8 cellular contexts compared by ENCODE assay signal in the genomic region with DNA sequence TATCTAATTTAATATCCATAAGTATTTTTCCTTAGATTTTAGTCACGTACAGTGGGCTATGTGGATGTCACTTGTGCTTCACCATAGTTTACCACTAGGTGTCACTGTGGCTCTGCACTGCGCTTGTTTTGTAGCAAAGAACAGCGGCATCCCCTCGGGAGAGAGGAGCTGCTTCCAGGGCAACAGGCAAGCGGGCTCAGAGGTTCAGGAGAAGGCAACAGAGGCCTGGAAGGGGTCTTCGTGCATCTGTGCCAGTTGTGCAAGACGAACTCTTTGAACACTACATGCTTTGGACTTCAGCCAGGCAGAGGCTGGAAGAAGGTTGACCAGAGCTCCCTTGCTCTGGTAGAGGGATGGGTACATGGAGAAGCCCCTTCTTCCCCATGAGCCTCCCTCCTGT. TPM values are rescaled to one million over a fixed set of nuclear protein-coding genes. Genes with fewer than 3 reads are reported as not detected.
DNase-seq lines count a peak whose midpoint lies in the region; ATAC-seq and TF ChIP-seq lines count a peak whose summit lies in the region.

No MANE protein-coding gene starts in this region.

- H3K9me3 Mint-ChIP-seq in activated T-helper 17 cell treated with anti-CD3 and anti-CD28 coated beads, Interleukin-2, amount 50 U/mL, for 72 hours: no peaks in the 10 kb centered on the region
- H3K9me3 Mint-ChIP-seq in type B pancreatic cell: no peaks in the 10 kb centered on the region

- no peaks in the 10 kb centered on the region for H3K79me2 ChIP-seq in osteoblast (ENCODE audit: insufficient read depth, low read length)

- ATAC-seq in activated T-helper 17 cell treated with anti-CD3 and anti-CD28 coated beads, Interleukin-2, amount 50 U/mL, for 72 hours (replicated peaks): peak; percentile 82

- DNase-seq in activated gamma-delta T cell treated with Interleukin-2 at 50 U/mL for 16 hours: peak; percentile 67
- no peak for DNase-seq in activated gamma-delta T cell (lab: John Stamatoyannopoulos, UW)
- peak; percentile 70 for DNase-seq in M059J (ENCODE audit: low read depth)
- peak; percentile 26 for DNase-seq in SIG-M5 (lab: John Stamatoyannopoulos, UW)
- peak; percentile 73 to 92 for DNase-seq in foreskin fibroblast
- DNase-seq in osteoblast (ENCODE audit: insufficient read length, low spot score, missing footprints): peak; percentile 96
- no peak for DNase-seq in type B pancreatic cell (ENCODE audit: extremely low spot score, unreplicated experiment)

- peaks cover 10% of the 10 kb centered on the region for H3K4me1 Mint-ChIP-seq in activated T-helper 17 cell treated with anti-CD3 and anti-CD28 coated beads, Interleukin-2, amount 50 U/mL, for 72 hours
- H3K4me1 Mint-ChIP-seq in type B pancreatic cell (ENCODE audit: unreplicated experiment): peaks cover 10% of the 10 kb centered on the region

- no peak overlapping the region for H3K27ac Mint-ChIP-seq in activated T-helper 17 cell treated with anti-CD3 and anti-CD28 coated beads, Interleukin-2, amount 50 U/mL, for 72 hours
- H3K27ac Mint-ChIP-seq in type B pancreatic cell: peak overlapping the region; percentile 64

- TF ChIP-seq CTCF in foreskin fibroblast (IDR thresholded peaks at IDR 0.05; ENCODE audit: low read depth, low read length): peak; percentile 86
- TF ChIP-seq CTCF in osteoblast (IDR thresholded peaks at IDR 0.05; ENCODE audit: extremely low read depth, low read depth, low read length): peak; percentile 98
- TF ChIP-seq CTCF in type B pancreatic cell (conservative IDR thresholded peaks at IDR 0.05): peak; percentile 99

- H2AFZ ChIP-seq in osteoblast (ENCODE audit: low read length): no peak overlapping the region

- peaks cover 16% of the 10 kb centered on the region for H4K20me1 ChIP-seq in osteoblast (ENCODE audit: insufficient read depth, low read length)

- no peak overlapping the region for H3K4me3 Mint-ChIP-seq in activated T-helper 17 cell treated with anti-CD3 and anti-CD28 coated beads, Interleukin-2, amount 50 U/mL, for 72 hours
- no peak overlapping the region for H3K4me3 Mint-ChIP-seq in type B pancreatic cell

- H3K4me3 ChIP-seq in foreskin fibroblast (ENCODE audit: low read depth in 1 of 2, low read length in 2 of 2) (no peak overlapping the region), osteoblast (ENCODE audit: insufficient read depth, low read length) (no peak overlapping the region)

- peaks cover 27% of the 10 kb centered on the region for H3K36me3 ChIP-seq in osteoblast (ENCODE audit: insufficient read depth, low read length)

- peaks cover 3% of the 10 kb centered on the region for H3K4me1 ChIP-seq in osteoblast (ENCODE audit: insufficient read depth, low read length)

- no peak overlapping the region for H3K27ac ChIP-seq in osteoblast (ENCODE audit: low read depth, low read length)

- H3K27me3 Mint-ChIP-seq in activated T-helper 17 cell treated with anti-CD3 and anti-CD28 coated beads, Interleukin-2, amount 50 U/mL, for 72 hours: no peaks in the 10 kb centered on the region
- H3K27me3 Mint-ChIP-seq in type B pancreatic cell: no peaks in the 10 kb centered on the region

- peaks cover 2% of the 10 kb centered on the region for H3K36me3 Mint-ChIP-seq in activated T-helper 17 cell treated with anti-CD3 and anti-CD28 coated beads, Interleukin-2, amount 50 U/mL, for 72 hours (ENCODE audit: low read depth)
- H3K36me3 Mint-ChIP-seq in type B pancreatic cell: peaks cover 5% of the 10 kb centered on the region

- no peaks in the 10 kb centered on the region for H3K9me3 ChIP-seq in osteoblast (ENCODE audit: low read depth, low read length)

- H3K4me2 ChIP-seq in osteoblast (ENCODE audit: insufficient read depth, low read length): no peak overlapping the region

- no peaks in the 10 kb centered on the region for H3K27me3 ChIP-seq in osteoblast (ENCODE audit: insufficient read depth, low read length)

RNA-seq across cellular contexts. Expression of a gene that starts 20.6 kb away (rescaled TPM):
- 34.2 and 36.1 TPM in 2 replicates for total RNA-seq in M059J (2014; rRNA removed; shearing (Covaris generic))
- 10 to 100 TPM in 1 of 2 donors, 1 to 10 TPM in 1; 6.7 to 10.8 TPM for total RNA-seq in activated T-helper 17 cell treated with anti-CD3 and anti-CD28 coated beads, Interleukin-2, amount 50 U/mL, for 72 hours
- 32.2 and 33.6 TPM in 2 replicates for total RNA-seq in osteoblast
- total RNA-seq in type B pancreatic cell (ENCODE audit: low replicate concordance): 34.5 and 85.1 TPM in 2 replicates

RNA-seq across cellular contexts. Expression of a gene that starts 51.4 kb away (rescaled TPM):
- 1.3 and 2.1 TPM in 2 replicates for total RNA-seq in M059J (2014; rRNA removed; shearing (Covaris generic))
- 1 to 10 TPM in 1 of 2 donors, under 1 TPM in 1; 0.61 to 1.4 TPM for total RNA-seq in activated T-helper 17 cell treated with anti-CD3 and anti-CD28 coated beads, Interleukin-2, amount 50 U/mL, for 72 hours
- total RNA-seq in osteoblast: 10.1 and 17.7 TPM in 2 replicates
- 3.6 and 9.1 TPM in 2 replicates for total RNA-seq in type B pancreatic cell (ENCODE audit: low replicate concordance)

Comparison
In these comparisons a context has a peak if more than half of its experiments do, and no peak if none do; other contexts are left out.
1. DNase-seq: peak in activated gamma-delta T cell treated with Interleukin-2 at 50 U/mL for 16 hours (single experiment), M059J (single experiment), SIG-M5 (single experiment), foreskin fibroblast (2 of 2) and osteoblast (single experiment); none in activated gamma-delta T cell (single experiment) and type B pancreatic cell (single experiment).
2. Peak in every context shown above with its lines, with median percentiles within 50 percentile points of each other: CTCF ChIP-seq.